ENCODE assay signal across 12 cellular contexts in genomic region chr22:46539169-46539568, GRCh38. TPM values are rescaled to one million over a fixed set of nuclear protein-coding genes. Genes with fewer than 3 reads are reported as not detected.
DNase-seq lines count a peak whose midpoint lies in the region; ATAC-seq and TF ChIP-seq lines count a peak whose summit lies in the region.
"Had no signal": no experiment of that assay in that cellular context is flagged by ENCODE, and none has a peak within 500 bp of the region (broad histone marks: within the 10 kb centered on the region; RNA-seq: fewer than 3 reads in every experiment).

No MANE protein-coding gene starts in this region.

- H3K4me1 ChIP-seq in left ventricle myocardium inferior = peaks cover 24% of the 10 kb centered on the region
- H3K4me1 ChIP-seq in heart right ventricle = peaks cover 0 to 24% (median 15%) of the 10 kb centered on the region in 9 donors
- peaks cover 3 to 17% of the 10 kb centered on the region in 2 donors for H3K4me1 ChIP-seq in breast epithelium
- peaks cover 18 to 61% (median 39%) of the 10 kb centered on the region in 4 donors for H3K4me1 ChIP-seq in upper lobe of left lung
- peaks cover 0 to 18% (median 15%) of the 10 kb centered on the region in 4 donors for H3K4me1 ChIP-seq in sigmoid colon

- 51 to 62% methylated on average over 9 of the region's 9 CpGs for WGBS in heart right ventricle, 2 donors
- 47 to 53% methylated on average over 9 of the region's 9 CpGs for WGBS in upper lobe of left lung, 2 donors
- 11 to 54% methylated on average over 9 of the region's 9 CpGs for WGBS in sigmoid colon, 2 donors

- H3K9me3 ChIP-seq in left ventricle myocardium inferior (replicated peaks) (no peaks in the 10 kb centered on the region), heart right ventricle (no peaks in the 10 kb centered on the region), breast epithelium (no peaks in the 10 kb centered on the region), upper lobe of left lung (no peaks in the 10 kb centered on the region), sigmoid colon (no peaks in the 10 kb centered on the region)
- H3K9me3 ChIP-seq: tibial artery had no signal

- no peak for TF ChIP-seq CTCF in left ventricle myocardium inferior (IDR thresholded peaks at IDR 0.05; ENCODE audit: borderline replicate concordance)
- TF ChIP-seq CTCF in heart right ventricle (IDR thresholded peaks at IDR 0.05) = no peak
- TF ChIP-seq CTCF in breast epithelium (IDR thresholded peaks at IDR 0.05) = no peak
- no peak for TF ChIP-seq CTCF in upper lobe of left lung (IDR thresholded peaks at IDR 0.05)
- no peak for TF ChIP-seq CTCF in sigmoid colon (IDR thresholded peaks at IDR 0.05)

- intact Hi-C loops in left ventricle myocardium inferior (cut with micrococcal nuclease) = no loop called here
- intact Hi-C loops in heart right ventricle (cut with DNase I) = loop anchor here in 2 of 10 donors (10.0 kb wide), 2 partner anchors 134 to 414 kb away; no protein-coding TSS in a partner anchor
- intact Hi-C loops in breast epithelium (cut with DNase I; ENCODE audit: low total_unique reads) = loop anchor here (5.0 to 10.0 kb wide), 2 partner anchors 184 to 1032 kb away; no protein-coding TSS in a partner anchor
- intact Hi-C loops in left colon (cut with DNase I, micrococcal nuclease) = no loop called here
- intact Hi-C loops in sigmoid colon (cut with DNase I) = loop anchor here (10.0 kb wide), 1 partner anchor 544 kb away; no protein-coding TSS in a partner anchor

- no peak for TF ChIP-seq POLR2A in breast epithelium (IDR thresholded peaks at IDR 0.05)
- peak in 1 of 4 donors; percentile 35 for TF ChIP-seq POLR2A in upper lobe of left lung (IDR thresholded peaks at IDR 0.05)
- TF ChIP-seq POLR2A in sigmoid colon (IDR thresholded peaks at IDR 0.05) = no peak

- H3K27me3 ChIP-seq in left ventricle myocardium inferior (ENCODE audit: low read depth) = peaks cover 76% of the 10 kb centered on the region
- peaks cover 0 to 60% (median 44%) of the 10 kb centered on the region in 7 donors for H3K27me3 ChIP-seq in heart right ventricle
- no peaks in the 10 kb centered on the region for H3K27me3 ChIP-seq in breast epithelium
- H3K27me3 ChIP-seq in upper lobe of left lung = peaks cover 0 to 32% (median 6%) of the 10 kb centered on the region in 4 donors
- H3K27me3 ChIP-seq in sigmoid colon = peaks cover 22 to 57% (median 33%) of the 10 kb centered on the region in 3 donors

- no peak for DNase-seq in left ventricle myocardium inferior
- no peak for DNase-seq in heart right ventricle
- no peak for DNase-seq in breast epithelium (ENCODE audit: low spot score in 2 of 2)
- DNase-seq in left colon = no peak
- peak in 1 of 2 donors; percentile 80 for DNase-seq in upper lobe of left lung
- no peak for DNase-seq in NOMO-1 treated with DMSO at 0.1 percent for 48 hours (lab: John Stamatoyannopoulos, UW; ENCODE audit: unreplicated experiment)
- no peak for DNase-seq in sigmoid colon
- no peak for DNase-seq in effector CD8-positive, alpha-beta T cell (lab: John Stamatoyannopoulos, UW)
- DNase-seq: NCI-H1048, NCI-H82, tibial artery had no signal

- peak in 1 of 4 donors; percentile 50 for TF ChIP-seq EP300 in upper lobe of left lung (IDR thresholded peaks at IDR 0.05)
- TF ChIP-seq EP300 in sigmoid colon (IDR thresholded peaks at IDR 0.05) = no peak

- H3K27ac ChIP-seq in left ventricle myocardium inferior (replicated peaks) (no peak overlapping the region), heart right ventricle (no peak overlapping the region), breast epithelium (peak overlapping the region in 1 of 2 donors; percentile 90), upper lobe of left lung (peak overlapping the region; percentile 75 to 85 (median 84)), sigmoid colon (no peak overlapping the region)
- H3K27ac ChIP-seq: tibial artery had no signal

- ATAC-seq in heart right ventricle (no peak), left colon (peak; percentile 13), upper lobe of left lung (ENCODE audit: low FRiP score in 2 of 2) (peak in 1 of 2 donors; percentile 12)
- ATAC-seq: activated CD4-positive, CD25-positive, alpha-beta regulatory T cell treated with anti-CD3 and anti-CD28 coated beads, Interleukin-2, amount 50 U/mL, for 24 hours had no signal

- H3K4me3 ChIP-seq in left ventricle myocardium inferior (peak overlapping the region; percentile 70), heart right ventricle (peak overlapping the region in 2 of 10 donors; percentile 51 to 52), breast epithelium (peak overlapping the region in 2 of 3 donors; percentile 67 to 87), upper lobe of left lung (peak overlapping the region in 3 of 4 donors; percentile 58 to 66 (median 62)), sigmoid colon (no peak overlapping the region)

- H3K36me3 ChIP-seq in left ventricle myocardium inferior (no peaks in the 10 kb centered on the region), heart right ventricle (no peaks in the 10 kb centered on the region), breast epithelium (no peaks in the 10 kb centered on the region), upper lobe of left lung (no peaks in the 10 kb centered on the region), sigmoid colon (no peaks in the 10 kb centered on the region)
- H3K36me3 ChIP-seq: tibial artery had no signal

RNA-seq across cellular contexts. Expression of gene CELSR1, which starts 1.7 kb away (rescaled TPM):
- 8.9 TPM for total RNA-seq in left ventricle myocardium inferior
- total RNA-seq in heart right ventricle = 10 to 100 TPM in 7 of 10 donors, 1 to 10 TPM in 3; 5.5 to 16.7 (median 11.8) TPM
- polyA plus RNA-seq in heart right ventricle = 1 to 10 TPM; 4.0 to 6.4 TPM
- total RNA-seq in breast epithelium = 10 to 100 TPM in 2 of 3 donors, under 1 TPM in 1; 0.96 to 36.7 (median 21.2) TPM
- total RNA-seq in left colon = 1 to 10 TPM; 1.8 to 4.9 TPM
- total RNA-seq in upper lobe of left lung = 100 to 1,000 TPM in 2 of 6 donors, 10 to 100 TPM in 4; 45.1 to 145 (median 80.1) TPM
- total RNA-seq in sigmoid colon = 1 to 10 TPM in 2 of 4 donors, under 1 TPM in 2; 0.81 to 2.5 (median 1.5) TPM
- polyA plus RNA-seq in sigmoid colon = 1 to 10 TPM in 1 of 3 donors, under 1 TPM in 2; 0.23 to 5.0 (median 0.60) TPM

Comparison
In these comparisons a context has a peak if more than half of its experiments do, and no peak if none do; other contexts are left out.
1. H3K27ac ChIP-seq: peak in upper lobe of left lung (4 of 4); none in left ventricle myocardium inferior (single experiment), heart right ventricle (0 of 10) and sigmoid colon (0 of 4).
2. H3K4me3 ChIP-seq: peak in left ventricle myocardium inferior (single experiment), breast epithelium (2 of 3) and upper lobe of left lung (3 of 4); none in sigmoid colon (0 of 4).
3. intact Hi-C loops: an anchor here in breast epithelium (5.0 to 10.0 kb wide) and sigmoid colon (10.0 kb wide); none called in left ventricle myocardium inferior and left colon.